24 cellular contexts compared by ENCODE assay signal in genomic region chr4:47372561-47372960, GRCh38.
DNase-seq lines count a peak whose midpoint lies in the region; ATAC-seq and TF ChIP-seq lines count a peak whose summit lies in the region.
"Had no signal": no experiment of that assay in that cellular context is flagged by ENCODE, and none has a peak within 500 bp of the region (broad histone marks: within the 10 kb centered on the region; RNA-seq: fewer than 3 reads in every experiment).

No MANE protein-coding gene starts in this region.

- ATAC-seq in GM19467 (IDR thresholded peaks at IDR 0.05; ENCODE audit: unreplicated experiment) (no peak), GM18517 (IDR thresholded peaks at IDR 0.05; ENCODE audit: unreplicated experiment) (no peak)
- ATAC-seq: activated CD4-positive, alpha-beta T cell treated with anti-CD3 and anti-CD28 coated beads for 36 hours; activated CD8-positive, alpha-beta T cell treated with anti-CD3 and anti-CD28 coated beads for 36 hours; heart right ventricle; left ventricle myocardium superior; pancreas had no signal

- no peaks in the 10 kb centered on the region for H3K36me3 ChIP-seq in BE2C
- H3K36me3 ChIP-seq: breast epithelium, heart right ventricle, pancreas, suprapubic skin, upper lobe of left lung had no signal

- H3K9me3 ChIP-seq in BE2C: no peaks in the 10 kb centered on the region
- H3K9me3 ChIP-seq: breast epithelium, pancreas, suprapubic skin, upper lobe of left lung had no signal

- peak; percentile 24 for DNase-seq in BE2C
- peak; percentile 9 for DNase-seq in HCEC 1CT
- DNase-seq in MV-4-11 (lab: John Stamatoyannopoulos, UW): peak; percentile 65
- DNase-seq in NCI-H82 treated with DMSO at 0.1 percent for 48 hours (lab: John Stamatoyannopoulos, UW; ENCODE audit: unreplicated experiment): peak; percentile 28
- no peak for DNase-seq in GDM1 (lab: John Stamatoyannopoulos, UW)
- no peak for DNase-seq in A172 (ENCODE audit: low spot score)
- DNase-seq: activated CD4-positive, alpha-beta T cell treated with anti-CD3 and anti-CD28 coated beads for 36 hours; activated CD8-positive, alpha-beta memory T cell treated with anti-CD3 and anti-CD28 coated beads, Interleukin-2, amount 50 U/mL, for 48 hours; activated CD8-positive, alpha-beta T cell treated with anti-CD3 and anti-CD28 coated beads for 36 hours; anterior cingulate cortex; CD4-positive, CD25-positive, alpha-beta regulatory T cell; heart right ventricle; left ventricle myocardium superior; NCI-H1417; NCI-H2081 treated with DMSO at 0.1 percent for 48 hours; pancreas; PC-9; retina; stimulated activated naive CD4-positive, alpha-beta T cell treated with Interleukin-2 at 50 U/mL for 16 hours; upper lobe of left lung had no signal

- H3K4me1 ChIP-seq in BE2C: peaks cover 5% of the 10 kb centered on the region; the same call in 1 of the 2 replicates
- H3K4me1 ChIP-seq: breast epithelium, heart right ventricle, pancreas, suprapubic skin, upper lobe of left lung had no signal

- TF ChIP-seq CTCF in BE2C (IDR thresholded peaks at IDR 0.05; ENCODE audit: low read depth, low read length): no peak

- no peak overlapping the region for H3K4me3 ChIP-seq in BE2C (ENCODE audit: low read depth, low read length)
- H3K4me3 ChIP-seq: breast epithelium, heart right ventricle, pancreas, PC-9, suprapubic skin, upper lobe of left lung had no signal

- no peaks in the 10 kb centered on the region for H3K27me3 ChIP-seq in BE2C
- H3K27me3 ChIP-seq: breast epithelium, heart right ventricle, pancreas, suprapubic skin, upper lobe of left lung had no signal

Comparison
In these comparisons a context has a peak if more than half of its experiments do, and no peak if none do; other contexts are left out.
1. DNase-seq: peak in BE2C (single experiment), HCEC 1CT (single experiment), MV-4-11 (single experiment) and NCI-H82 treated with DMSO at 0.1 percent for 48 hours (single experiment); none in GDM1 (single experiment) and A172 (single experiment).